ENCODE assay signal across 8 cellular contexts in genomic region chr1:167219646-167220536, GRCh38. TPM values are rescaled to one million over a fixed set of nuclear protein-coding genes. Genes with fewer than 3 reads are reported as not detected.
DNase-seq lines count a peak whose midpoint lies in the region; ATAC-seq and TF ChIP-seq lines count a peak whose summit lies in the region.

No MANE protein-coding gene starts in this region.

- H3K4me1 Mint-ChIP-seq in T-helper 17 cell: peaks cover 25% of the 10 kb centered on the region

- peak overlapping the region; percentile 99 for H3K4me3 Mint-ChIP-seq in T-helper 17 cell

- H3K4me3 ChIP-seq in ascending aorta: peak overlapping the region; percentile 74 to 90
- H3K4me3 ChIP-seq in aorta (ENCODE audit: low read length in 2 of 2): peak overlapping the region; percentile 64 to 85

- ATAC-seq in GM18505 (IDR thresholded peaks at IDR 0.05; ENCODE audit: unreplicated experiment) (peak; percentile 39), HG02943 (IDR thresholded peaks at IDR 0.05; ENCODE audit: low read depth, unreplicated experiment) (peak; percentile 37), T-helper 17 cell (peak; percentile 66), aorta (ENCODE audit: low FRiP score) (peak; percentile 73)

- intact Hi-C loops in ascending aorta (cut with DNase I): loop anchor here (2.0 to 5.0 kb wide), 4 partner anchors 153 to 379 kb away; partner anchors contain the start of genes CREG1 and TADA1
- intact Hi-C loops in aorta (cut with DNase I): no loop called here

- WGBS in aorta, 2 donors: 0% methylated on average over 55 of the region's 55 CpGs

- TF ChIP-seq CTCF in ascending aorta (IDR thresholded peaks at IDR 0.05): no peak

- peaks cover 2% of the 10 kb centered on the region for H3K36me3 Mint-ChIP-seq in T-helper 17 cell (ENCODE audit: low read depth)

- peak overlapping the region; percentile 96 for H3K27ac Mint-ChIP-seq in T-helper 17 cell

- peaks cover 0 to 7% of the 10 kb centered on the region in 2 donors for H3K4me1 ChIP-seq in ascending aorta
- H3K4me1 ChIP-seq in aorta (ENCODE audit: control insufficient read depth in 1 of 2, insufficient read depth in 2 of 2, low read length in 2 of 2): no peaks in the 10 kb centered on the region

- no peaks in the 10 kb centered on the region for H3K36me3 ChIP-seq in ascending aorta
- no peaks in the 10 kb centered on the region for H3K36me3 ChIP-seq in aorta (ENCODE audit: control insufficient read depth in 1 of 2, insufficient read depth in 2 of 2, low read length in 1 of 2)

- peak; percentile 99 for DNase-seq in NCI-H187 (lab: John Stamatoyannopoulos, UW)
- peak; percentile 82 to 88 (median 86) for DNase-seq in T-helper 17 cell
- peak; percentile 42 to 89 for DNase-seq in ascending aorta (ENCODE audit: low spot score in 2 of 2)
- DNase-seq in hepatic stellate cell (ENCODE audit: low spot score): peak; percentile 30
- peak; percentile 73 for DNase-seq in renal cortical epithelial cell (ENCODE audit: low read depth)
- DNase-seq in aorta: peak; percentile 88 to 93

- peak; percentile 41 for TF ChIP-seq POLR2A in GM18505 (IDR thresholded peaks at IDR 0.05; ENCODE audit: borderline replicate concordance, extremely low read depth, insufficient read depth, insufficient read length)

- H3K27me3 ChIP-seq in ascending aorta (no peaks in the 10 kb centered on the region), aorta (ENCODE audit: control insufficient read depth in 1 of 2, insufficient read depth in 2 of 2, low read length in 1 of 2) (no peaks in the 10 kb centered on the region)

- peak overlapping the region; percentile 55 to 77 for H3K27ac ChIP-seq in ascending aorta
- no peak overlapping the region for H3K27ac ChIP-seq in aorta (ENCODE audit: low read depth in 1 of 2, low read length in 2 of 2)

- H3K27me3 Mint-ChIP-seq in T-helper 17 cell: no peaks in the 10 kb centered on the region

- no peaks in the 10 kb centered on the region for H3K9me3 ChIP-seq in T-helper 17 cell (ENCODE audit: control insufficient read depth, low read length, poor library complexity, severe bottlenecking)
- H3K9me3 ChIP-seq in ascending aorta: no peaks in the 10 kb centered on the region
- no peaks in the 10 kb centered on the region for H3K9me3 ChIP-seq in aorta (ENCODE audit: control insufficient read depth, low read length)

RNA-seq across cellular contexts. Expression of gene POU2F1, which starts 0.8 kb away (rescaled TPM):
- total RNA-seq in T-helper 17 cell (10 to 100 TPM; 28.7 to 31.2 TPM), ascending aorta (3.0 TPM), renal cortical epithelial cell (8.9 and 14.6 TPM in 2 replicates), aorta (10 to 100 TPM; 25.0 to 28.6 TPM)
- polyA plus RNA-seq in aorta: 1 to 10 TPM; 1.1 to 2.4 TPM

Comparison
In these comparisons a context has a peak if more than half of its experiments do, and no peak if none do; other contexts are left out.
1. DNase-seq: peak in every context shown above with its lines; median percentile 99 in NCI-H187; 90 in aorta; 86 in T-helper 17 cell; 73 in renal cortical epithelial cell; 66 in ascending aorta; 30 in hepatic stellate cell.
2. H3K27ac ChIP-seq: peak in ascending aorta (2 of 2); none in aorta (0 of 2).
3. Peak in every context shown above with its lines, with median percentiles within 50 percentile points of each other: ATAC-seq.